ENCODE assay signal across 12 cellular contexts in genomic region chr1:63112155-63112914, GRCh38.
A peak's percentile ranks its signal among the peaks of the same experiment; 100 is the strongest.
DNase-seq lines count a peak whose midpoint lies in the region; ATAC-seq and TF ChIP-seq lines count a peak whose summit lies in the region.
"Had no signal": no experiment of that assay in that cellular context is flagged by ENCODE, and none has a peak within 500 bp of the region (broad histone marks: within the 10 kb centered on the region; RNA-seq: fewer than 3 reads in every experiment).

No MANE protein-coding gene starts in this region.

- TF ChIP-seq CTCF in GM13976 (IDR thresholded peaks at IDR 0.05; ENCODE audit: borderline replicate concordance, control extremely low read depth, extremely low read depth, insufficient read depth, missing control alignments), result no peak
- no peak for TF ChIP-seq CTCF in WTC11 (IDR thresholded peaks at IDR 0.05)

- H4K8ac ChIP-seq in mesenchymal stem cell (ENCODE audit: low read length), result no peak overlapping the region

- H3K36me3 ChIP-seq in mesenchymal stem cell (ENCODE audit: control insufficient read depth in 1 of 2, insufficient read depth in 2 of 2, low read depth in 1 of 2, low read length in 2 of 2), result no peaks in the 10 kb centered on the region
- H3K36me3 ChIP-seq: neutrophil had no signal

- H3K4ac ChIP-seq in mesenchymal stem cell (ENCODE audit: low read depth in 1 of 2, low read length in 2 of 2), result no peak overlapping the region

- WGBS in mesenchymal stem cell, result 27% methylated on average over 3 of the region's 4 CpGs

- H3K36me3 Mint-ChIP-seq in WTC11, result no peaks in the 10 kb centered on the region

- no peaks in the 10 kb centered on the region for H3K9me3 Mint-ChIP-seq in WTC11

- in situ Hi-C loops in GM13976 (cut with MboI; ENCODE audit: low sequenced_read_pairs, unreplicated experiment), result no loop called here

- no peaks in the 10 kb centered on the region for H3K27me3 Mint-ChIP-seq in WTC11 (ENCODE audit: low read depth)

- H3K27ac Mint-ChIP-seq in WTC11, result no peak overlapping the region

- H3K18ac ChIP-seq in mesenchymal stem cell (ENCODE audit: low read depth in 1 of 2, low read length in 2 of 2), result no peak overlapping the region

- no peak overlapping the region for H2BK120ac ChIP-seq in mesenchymal stem cell (ENCODE audit: low read depth, low read length)

- H3K4me2 ChIP-seq in mesenchymal stem cell (ENCODE audit: low read length, poor library complexity, severe bottlenecking), result no peak overlapping the region

- POLR2A ChIA-PET in WTC11 (lab: Charles Lee), result no interaction called here
- POLR2A ChIA-PET in HEK293T (lab: Yijun Ruan, JAX), result no interaction called here

- H2AK5ac ChIP-seq in mesenchymal stem cell (ENCODE audit: low read length, severe bottlenecking), result no peak overlapping the region

- H3K4me1 ChIP-seq in mesenchymal stem cell (ENCODE audit: control insufficient read depth, insufficient read depth, low read depth, low read length), result no peaks in the 10 kb centered on the region

- no peak overlapping the region for H2BK5ac ChIP-seq in mesenchymal stem cell (ENCODE audit: low read depth, low read length, poor library complexity, severe bottlenecking)

- H2AFZ ChIP-seq in mesenchymal stem cell (ENCODE audit: low read depth, low read length), result no peak overlapping the region

- H3K9ac ChIP-seq in mesenchymal stem cell (ENCODE audit: low read length), result no peak overlapping the region

- no peak overlapping the region for H4K91ac ChIP-seq in mesenchymal stem cell (ENCODE audit: low read length)

- CTCF ChIA-PET in WTC11 (lab: Charles Lee), result no interaction called here
- CTCF ChIA-PET in HEK293T (lab: Yijun Ruan, JAX), result no interaction called here

- H3K27ac ChIP-seq in mesenchymal stem cell (ENCODE audit: low read length, poor library complexity, severe bottlenecking), result peak overlapping the region; percentile 79
- H3K27ac ChIP-seq: neutrophil had no signal

- DNase-seq in GM13976 (ENCODE audit: low spot score) (peak; percentile 3), WTC11 (ENCODE audit: low spot score) (no peak), mesenchymal stem cell (peak; percentile 74), HEK293T (ENCODE audit: extremely low spot score) (no peak), NCI-H510A (lab: John Stamatoyannopoulos, UW) (no peak)
- no peak for DNase-seq in activated effector memory CD4-positive, alpha-beta T cell treated with anti-CD3 and anti-CD28 coated beads, Interleukin-2, amount 50 U/mL, for 16 hours
- DNase-seq: aorta, hippocampal formation, NCI-H146 had no signal

- no peaks in the 10 kb centered on the region for H3K27me3 ChIP-seq in mesenchymal stem cell (ENCODE audit: control insufficient read depth in 1 of 2, insufficient read depth in 1 of 2, low read length in 2 of 2)

- H3K79me1 ChIP-seq in mesenchymal stem cell (replicated peaks; ENCODE audit: low read length, poor library complexity, severe bottlenecking), result no peaks in the 10 kb centered on the region

- ATAC-seq in HG02885 (IDR thresholded peaks at IDR 0.05; ENCODE audit: poor library complexity, unreplicated experiment) (peak; percentile 83), WTC11 (peak; percentile 56), HG03159 (IDR thresholded peaks at IDR 0.05; ENCODE audit: unreplicated experiment) (no peak)

- H2BK12ac ChIP-seq in mesenchymal stem cell (ENCODE audit: low read length in 2 of 2), result no peak overlapping the region

- no peak overlapping the region for H2BK15ac ChIP-seq in mesenchymal stem cell (ENCODE audit: low read depth, poor library complexity, severe bottlenecking)

- H3K4me3 Mint-ChIP-seq in WTC11, result no peak overlapping the region

- H3K23ac ChIP-seq in mesenchymal stem cell (ENCODE audit: low read length in 2 of 2), result no peak overlapping the region

- H3K4me1 Mint-ChIP-seq in WTC11, result peaks cover 51% of the 10 kb centered on the region

- no peaks in the 10 kb centered on the region for H3K9me3 ChIP-seq in mesenchymal stem cell (ENCODE audit: control insufficient read depth, low read length)
- H3K9me3 ChIP-seq: neutrophil had no signal

- H3K14ac ChIP-seq in mesenchymal stem cell (ENCODE audit: low read length in 2 of 2), result no peak overlapping the region

- no peak overlapping the region for H3K4me3 ChIP-seq in mesenchymal stem cell (ENCODE audit: insufficient read depth in 1 of 2, low read depth in 1 of 2, low read length in 2 of 2)

TF ChIP-seq in WTC11, 78 proteins besides CTCF, POLR2A, EP300 and RAD21 (continues in another document):
- TF ChIP-seq ETV6 (CRISPR knock-in tag; IDR thresholded peaks at IDR 0.05) (no peak), ATF2 (CRISPR knock-in tag; IDR thresholded peaks at IDR 0.05; ENCODE audit: borderline replicate concordance, low read depth) (no peak), RELA (CRISPR knock-in tag; IDR thresholded peaks at IDR 0.05; ENCODE audit: borderline replicate concordance) (no peak)

TF ChIP-seq in HEK293T, 16 proteins besides CTCF, POLR2A, EP300 and RAD21:
- TF ChIP-seq TARDBP (IDR thresholded peaks at IDR 0.05), result no peak
- no peak for TF ChIP-seq LEF1 (IDR thresholded peaks at IDR 0.05; ENCODE audit: borderline replicate concordance)
- TF ChIP-seq NFRKB (IDR thresholded peaks at IDR 0.05), result no peak
- no peak for TF ChIP-seq SUZ12 (IDR thresholded peaks at IDR 0.05)
- TF ChIP-seq FOXA1 (IDR thresholded peaks at IDR 0.05), result no peak
- no peak for TF ChIP-seq ARNT (IDR thresholded peaks at IDR 0.05)
- no peak for TF ChIP-seq FOXK2 (IDR thresholded peaks at IDR 0.05)
- TF ChIP-seq SP1 (IDR thresholded peaks at IDR 0.05), result no peak
- no peak for TF ChIP-seq BHLHE40 (IDR thresholded peaks at IDR 0.05; ENCODE audit: borderline replicate concordance)
- no peak for TF ChIP-seq PKNOX1 (IDR thresholded peaks at IDR 0.05)
- no peak for TF ChIP-seq ELF4 (IDR thresholded peaks at IDR 0.05)
- no peak for TF ChIP-seq HDGF (IDR thresholded peaks at IDR 0.05; ENCODE audit: borderline replicate concordance)
- no peak for TF ChIP-seq ZNF384 (IDR thresholded peaks at IDR 0.05)
- no peak for TF ChIP-seq CTBP1 (IDR thresholded peaks at IDR 0.05; ENCODE audit: borderline replicate concordance)
- no peak for TF ChIP-seq L3MBTL2 (conservative IDR thresholded peaks at IDR 0.05)
- TF ChIP-seq FOXM1 (IDR thresholded peaks at IDR 0.05; ENCODE audit: borderline replicate concordance), result no peak

Comparison
In these comparisons a context has a peak if more than half of its experiments do, and no peak if none do; other contexts are left out.
1. DNase-seq: peak in GM13976 (single experiment) and mesenchymal stem cell (single experiment); none in WTC11 (single experiment), HEK293T (single experiment), activated effector memory CD4-positive, alpha-beta T cell treated with anti-CD3 and anti-CD28 coated beads, Interleukin-2, amount 50 U/mL, for 16 hours (single experiment) and NCI-H510A (single experiment).